8 cellular contexts compared by ENCODE assay signal in genomic region chr12:12736759-12737676, GRCh38. TPM values are rescaled to one million over a fixed set of nuclear protein-coding genes. Genes with fewer than 3 reads are reported as not detected.
DNase-seq lines count a peak whose midpoint lies in the region; ATAC-seq and TF ChIP-seq lines count a peak whose summit lies in the region.

No MANE protein-coding gene starts in this region.

- peaks cover 1% of the 10 kb centered on the region for H3K36me3 Mint-ChIP-seq in activated T-cell treated with anti-CD3 and anti-CD28 coated beads, Interleukin-2, amount 50 U/mL, for 24 hours (ENCODE audit: low read depth)

- H3K36me3 ChIP-seq in neuronal stem cell (replicated peaks in 1 of 2; ENCODE audit: control insufficient read depth in 2 of 2, insufficient read depth in 2 of 2, low read length in 2 of 2), result peaks cover 0 to 2% of the 10 kb centered on the region in 2 donors

- WGBS in neuronal stem cell (ENCODE audit: extremely low coverage in 2 of 2, insufficient read length in 2 of 2, insufficient replicate concordance in 1 of 2), 2 donors, result no CpG with 5 or more reads among the region's 9 CpGs

- H3K4me3 ChIP-seq in fibroblast of mammary gland (ENCODE audit: control insufficient read depth, low read depth, low read length), result peak overlapping the region; percentile 23
- H3K4me3 ChIP-seq in neuronal stem cell (ENCODE audit: low read length in 2 of 2), result no peak overlapping the region

- ATAC-seq in Right ventricle myocardium inferior (peak; percentile 78), HG02623 (IDR thresholded peaks at IDR 0.05; ENCODE audit: unreplicated experiment) (peak; percentile 69)

- H3K4me2 ChIP-seq in neuronal stem cell (ENCODE audit: insufficient read depth, low read length, poor library complexity, severe bottlenecking), result no peak overlapping the region

- no peaks in the 10 kb centered on the region for H3K27me3 ChIP-seq in neuronal stem cell (ENCODE audit: control insufficient read depth in 3 of 3, insufficient read depth in 3 of 3, low read depth in 1 of 3, low read length in 3 of 3)

- H2BK12ac ChIP-seq in neuronal stem cell (ENCODE audit: low read length), result no peak overlapping the region

- no peak overlapping the region for H4K8ac ChIP-seq in neuronal stem cell (ENCODE audit: low read depth, low read length)

- H3K9me3 ChIP-seq in neuronal stem cell (replicated peaks in 1 of 2; ENCODE audit: control insufficient read depth in 2 of 2, insufficient read depth in 1 of 2, low read depth in 1 of 2, low read length in 2 of 2), result peaks cover 0 to 4% of the 10 kb centered on the region in 2 donors

- H2AK5ac ChIP-seq in neuronal stem cell (ENCODE audit: low read depth, low read length), result no peak overlapping the region

- H3K4me1 ChIP-seq in neuronal stem cell (ENCODE audit: control insufficient read depth in 2 of 2, insufficient read depth in 1 of 2, low read depth in 1 of 2, low read length in 2 of 2), result peaks cover 12 to 13% of the 10 kb centered on the region in 2 donors

- no peak overlapping the region for H3K9ac ChIP-seq in neuronal stem cell (ENCODE audit: low read depth, low read length, poor library complexity)

- no peak overlapping the region for H2BK15ac ChIP-seq in neuronal stem cell (ENCODE audit: low read length)

- no peak overlapping the region for H3K18ac ChIP-seq in neuronal stem cell (ENCODE audit: low read length)

- no peak overlapping the region for H3K23ac ChIP-seq in neuronal stem cell (ENCODE audit: low read depth, low read length, poor library complexity)

- H3K4me1 Mint-ChIP-seq in activated T-cell treated with anti-CD3 and anti-CD28 coated beads, Interleukin-2, amount 50 U/mL, for 24 hours (ENCODE audit: low read depth), result peaks cover 42% of the 10 kb centered on the region

- TF ChIP-seq CTCF in fibroblast of mammary gland (conservative IDR thresholded peaks at IDR 0.05; ENCODE audit: control insufficient read depth, insufficient read depth, low read depth, low read length), result peak; percentile 56

- no peak for DNase-seq in Right ventricle myocardium inferior (ENCODE audit: missing footprints)
- no peak for DNase-seq in cardiac septum (ENCODE audit: low spot score)
- DNase-seq in NCI-H146 treated with DMSO at 0.1 percent for 48 hours (lab: John Stamatoyannopoulos, UW; ENCODE audit: unreplicated experiment), result peak; percentile 43
- DNase-seq in activated T-cell treated with anti-CD3 and anti-CD28 coated beads, Interleukin-2, amount 50 U/mL, for 24 hours, result peak; percentile 63
- peak; percentile 79 for DNase-seq in fibroblast of mammary gland (ENCODE audit: low read depth)
- no peak for DNase-seq in neuronal stem cell (ENCODE audit: low spot score)
- DNase-seq in GOT3 (lab: John Stamatoyannopoulos, UW), result no peak

- peak overlapping the region; percentile 57 for H2AFZ ChIP-seq in neuronal stem cell (ENCODE audit: low read length)

- H3K27ac Mint-ChIP-seq in activated T-cell treated with anti-CD3 and anti-CD28 coated beads, Interleukin-2, amount 50 U/mL, for 24 hours, result peak overlapping the region; percentile 93

- no peak overlapping the region for H2BK120ac ChIP-seq in neuronal stem cell (ENCODE audit: low read depth, low read length)

- H2BK5ac ChIP-seq in neuronal stem cell (ENCODE audit: low read length), result no peak overlapping the region

- H3K4ac ChIP-seq in neuronal stem cell (ENCODE audit: low read length), result no peak overlapping the region

- H3K4me3 Mint-ChIP-seq in activated T-cell treated with anti-CD3 and anti-CD28 coated beads, Interleukin-2, amount 50 U/mL, for 24 hours, result peak overlapping the region; percentile 70

- H3K9me3 Mint-ChIP-seq in activated T-cell treated with anti-CD3 and anti-CD28 coated beads, Interleukin-2, amount 50 U/mL, for 24 hours, result no peaks in the 10 kb centered on the region

- intact Hi-C loops in Right ventricle myocardium inferior (cut with DNase I) (no loop called here), cardiac septum (cut with DNase I) (no loop called here)

- H4K91ac ChIP-seq in neuronal stem cell (ENCODE audit: low read depth, low read length, poor library complexity), result no peak overlapping the region

- peak overlapping the region; percentile 67 for H3K27ac ChIP-seq in neuronal stem cell (replicated peaks; ENCODE audit: low read length)

- H3K14ac ChIP-seq in neuronal stem cell (ENCODE audit: low read length), result no peak overlapping the region

- no peaks in the 10 kb centered on the region for H3K79me1 ChIP-seq in neuronal stem cell (ENCODE audit: low read depth, low read length)

- H3K27me3 Mint-ChIP-seq in activated T-cell treated with anti-CD3 and anti-CD28 coated beads, Interleukin-2, amount 50 U/mL, for 24 hours, result no peaks in the 10 kb centered on the region

RNA-seq across cellular contexts. Expression of gene CDKN1B, which starts 19.9 kb away (rescaled TPM):
- 38.0 TPM for total RNA-seq in Right ventricle myocardium inferior
- 29.5 TPM for total RNA-seq in cardiac septum
- polyA plus RNA-seq in neuronal stem cell (2013, experiment 1 of 2), result 49.7 TPM
- 51.1 TPM for polyA plus RNA-seq in neuronal stem cell (2013, experiment 2 of 2)

RNA-seq across cellular contexts. Expression of gene GPR19, which starts 41.0 kb away (rescaled TPM):
- total RNA-seq in Right ventricle myocardium inferior (not detected), cardiac septum (not detected)
- 32.4 TPM for polyA plus RNA-seq in neuronal stem cell (2013, experiment 1 of 2)
- polyA plus RNA-seq in neuronal stem cell (2013, experiment 2 of 2), result 33.4 TPM

RNA-seq across cellular contexts. Expression of gene APOLD1, which starts 48.4 kb away (rescaled TPM):
- 19.7 TPM for total RNA-seq in Right ventricle myocardium inferior
- 13.0 TPM for total RNA-seq in cardiac septum
- 4.6 TPM for polyA plus RNA-seq in neuronal stem cell (2013, experiment 1 of 2)
- 4.2 TPM for polyA plus RNA-seq in neuronal stem cell (2013, experiment 2 of 2)

Comparison
In these comparisons a context has a peak if more than half of its experiments do, and no peak if none do; other contexts are left out.
1. DNase-seq: peak in NCI-H146 treated with DMSO at 0.1 percent for 48 hours (single experiment), activated T-cell treated with anti-CD3 and anti-CD28 coated beads, Interleukin-2, amount 50 U/mL, for 24 hours (single experiment) and fibroblast of mammary gland (single experiment); none in Right ventricle myocardium inferior (single experiment), cardiac septum (single experiment), neuronal stem cell (single experiment) and GOT3 (single experiment).